ENCODE assay signal across 13 cellular contexts in genomic region chr20:19260412-19261090, GRCh38. TPM values are rescaled to one million over a fixed set of nuclear protein-coding genes. Genes with fewer than 3 reads are reported as not detected.
DNase-seq lines count a peak whose midpoint lies in the region; ATAC-seq and TF ChIP-seq lines count a peak whose summit lies in the region.
"Had no signal": no experiment of that assay in that cellular context is flagged by ENCODE, and none has a peak within 500 bp of the region (broad histone marks: within the 10 kb centered on the region; RNA-seq: fewer than 3 reads in every experiment).

No MANE protein-coding gene starts in this region.

- H3K4me1 Mint-ChIP-seq in natural killer cell: peaks cover 4 to 6% of the 10 kb centered on the region in 2 donors

- H3K36me3 Mint-ChIP-seq in natural killer cell: no peaks in the 10 kb centered on the region
- H3K36me3 Mint-ChIP-seq: activated naive CD8-positive, alpha-beta T cell had no signal

- H3K27me3 Mint-ChIP-seq in natural killer cell (ENCODE audit: low read depth in 2 of 2): peaks cover 0 to 6% of the 10 kb centered on the region in 2 donors

- no peak overlapping the region for H3K27ac ChIP-seq in RWPE1
- H3K27ac ChIP-seq: heart left ventricle, right atrium auricular region had no signal

- TF ChIP-seq CTCF in RWPE1 (conservative IDR thresholded peaks at IDR 0.05; ENCODE audit: low read depth): no peak
- TF ChIP-seq CTCF in natural killer cell (IDR thresholded peaks at IDR 0.05): no peak

- CTCF ChIA-PET in RWPE1 (lab: Yijun Ruan, JAX): no interaction called here

- intact Hi-C loops in natural killer cell (cut with micrococcal nuclease): no loop called here

- peak; percentile 10 for DNase-seq in RWPE1 (ENCODE audit: low spot score)
- no peak for DNase-seq in natural killer cell
- no peak for DNase-seq in AG20443 (ENCODE audit: low spot score)
- DNase-seq in HPDE6-E6E7 (ENCODE audit: extremely low spot score): no peak
- no peak for DNase-seq in NCI-H187 treated with DMSO at 0.1 percent for 48 hours (lab: John Stamatoyannopoulos, UW)
- DNase-seq: dermis blood vessel endothelial cell, heart left ventricle, SK-N-SH had no signal

- H3K4me3 Mint-ChIP-seq in natural killer cell: no peak overlapping the region
- H3K4me3 Mint-ChIP-seq: activated naive CD8-positive, alpha-beta T cell had no signal

- no peaks in the 10 kb centered on the region for H3K9me3 Mint-ChIP-seq in natural killer cell
- H3K9me3 Mint-ChIP-seq: IgD-negative memory B cell had no signal

- POLR2A ChIA-PET in RWPE1 (lab: Yijun Ruan, JAX; ENCODE audit: low non-redundant PET): no interaction called here

- no peak overlapping the region for H3K27ac Mint-ChIP-seq in natural killer cell
- H3K27ac Mint-ChIP-seq: activated naive CD8-positive, alpha-beta T cell; IgD-negative memory B cell had no signal

- ATAC-seq in GM18870 (IDR thresholded peaks at IDR 0.05; ENCODE audit: unreplicated experiment): peak; percentile 46
- ATAC-seq in HG02852 (IDR thresholded peaks at IDR 0.05; ENCODE audit: unreplicated experiment): peak; percentile 42
- peak in 2 of 3 donors; percentile 36 to 64 for ATAC-seq in natural killer cell
- ATAC-seq: heart left ventricle had no signal

RNA-seq across cellular contexts. Expression of gene SLC24A3, which starts 48.1 kb away (rescaled TPM):
- total RNA-seq in natural killer cell: 1 to 10 TPM in 1 of 3 donors, under 1 TPM in 2; 0.09 to 5.5 (median 0.99) TPM
- total RNA-seq: dermis blood vessel endothelial cell had no signal
